In the genomic region with DNA sequence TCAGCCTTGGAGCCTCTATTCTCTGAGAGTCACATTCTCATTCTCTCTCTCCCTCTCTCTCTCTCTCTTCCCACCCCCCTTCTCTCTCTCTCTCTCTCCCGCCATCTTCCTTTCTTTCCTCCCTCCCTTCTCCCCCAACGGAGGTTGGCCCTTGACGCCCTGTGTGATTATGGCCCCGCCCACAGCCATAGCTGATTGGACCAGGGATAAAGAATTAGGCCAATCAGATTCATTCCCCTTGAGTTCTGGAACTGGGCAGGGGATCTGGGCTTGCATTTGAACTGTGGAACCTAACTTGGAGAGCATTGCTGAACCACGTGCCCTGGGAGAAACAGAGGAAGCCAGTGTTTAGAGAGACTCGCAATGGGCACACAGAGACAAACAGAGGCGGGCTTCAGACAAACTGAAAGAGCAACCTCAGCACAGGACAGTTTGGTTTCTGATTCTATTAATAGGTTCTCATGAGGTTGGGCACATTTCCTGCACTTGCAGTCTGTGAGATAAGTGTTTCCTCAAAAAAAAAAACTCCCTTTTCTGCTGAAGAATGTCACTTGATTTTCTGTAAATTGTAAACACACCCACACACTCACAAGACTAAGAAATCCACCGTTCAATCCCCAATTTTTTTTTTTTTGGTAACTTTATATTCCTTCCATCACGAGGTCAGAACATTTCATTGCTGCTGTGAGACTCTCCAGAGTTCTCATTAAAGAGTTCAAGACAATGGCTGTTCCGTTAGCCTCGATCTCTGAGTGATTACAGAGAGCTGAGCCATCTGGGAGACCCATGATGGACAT, we compare ENCODE assay signal across 8 cellular contexts. TPM values are rescaled to one million over a fixed set of nuclear protein-coding genes. Genes with fewer than 3 reads are reported as not detected.
DNase-seq lines count a peak whose midpoint lies in the region; ATAC-seq, FAIRE-seq and TF ChIP-seq lines count a peak whose summit lies in the region.

No MANE protein-coding gene starts in this region.

- H3K27ac ChIP-seq in ACC112 (ENCODE audit: low read depth, low read length) = no peak overlapping the region
- H3K27ac ChIP-seq in SJSA1 = peak overlapping the region; percentile 17; the same call in 1 of the 2 replicates
- H3K27ac ChIP-seq in left ventricle myocardium inferior (replicated peaks) = peak overlapping the region; percentile 80
- peak overlapping the region; percentile 46 to 82 for H3K27ac ChIP-seq in small intestine (ENCODE audit: low read depth in 1 of 2, low read length in 1 of 2)

- WGBS in small intestine, 3 donors = 16 to 29% (median 17%) methylated on average over 11 of the region's 11 CpGs

- H2AFZ ChIP-seq in ACC112 (ENCODE audit: low read length, unreplicated experiment) = peak overlapping the region; percentile 32

- peak; percentile 80 for ATAC-seq in GM18873 (IDR thresholded peaks at IDR 0.05; ENCODE audit: low FRiP score, unreplicated experiment)
- ATAC-seq in HG03097 (IDR thresholded peaks at IDR 0.05; ENCODE audit: low FRiP score, unreplicated experiment) = peak; percentile 81

- H3K4me1 Mint-ChIP-seq in activated naive CD4-positive, alpha-beta T cell treated with anti-CD3 and anti-CD28 coated beads, Interleukin-2, amount 50 U/mL, for 24 hours = peaks cover 86% of the 10 kb centered on the region

- no peak for TF ChIP-seq CTCF in left ventricle myocardium inferior (IDR thresholded peaks at IDR 0.05; ENCODE audit: borderline replicate concordance)

- H3K4me3 Mint-ChIP-seq in activated naive CD4-positive, alpha-beta T cell treated with anti-CD3 and anti-CD28 coated beads, Interleukin-2, amount 50 U/mL, for 24 hours = peak overlapping the region; percentile 89

- H3K27me3 ChIP-seq in ACC112 (ENCODE audit: insufficient read depth, low read length) = 0 out of 2 replicates have a peak, but pooled peaks cover 3% of the 10 kb centered on the region
- no peaks in the 10 kb centered on the region for H3K27me3 ChIP-seq in SJSA1 (replicated peaks)
- H3K27me3 ChIP-seq in left ventricle myocardium inferior (ENCODE audit: low read depth) = no peaks in the 10 kb centered on the region
- H3K27me3 ChIP-seq in small intestine (ENCODE audit: control insufficient read depth in 2 of 2, insufficient read depth in 2 of 2, low read length in 2 of 2) = no peaks in the 10 kb centered on the region

- H3K79me2 ChIP-seq in ACC112 (ENCODE audit: control insufficient read depth, insufficient read depth, low read length, unreplicated experiment) = no peaks in the 10 kb centered on the region

- FAIRE-seq in small intestine (lab: Jason Lieb, UNC) = no peak

- H3K36me3 ChIP-seq in ACC112 (ENCODE audit: insufficient read depth, low read length) = no peaks in the 10 kb centered on the region
- no peaks in the 10 kb centered on the region for H3K36me3 ChIP-seq in SJSA1
- no peaks in the 10 kb centered on the region for H3K36me3 ChIP-seq in left ventricle myocardium inferior
- no peaks in the 10 kb centered on the region for H3K36me3 ChIP-seq in small intestine (ENCODE audit: control insufficient read depth in 2 of 2, insufficient read depth in 2 of 2, low read length in 2 of 2)

- H3K9me3 ChIP-seq in SJSA1 (replicated peaks) = no peaks in the 10 kb centered on the region
- H3K9me3 ChIP-seq in left ventricle myocardium inferior (replicated peaks) = no peaks in the 10 kb centered on the region
- H3K9me3 ChIP-seq in small intestine (ENCODE audit: control insufficient read depth, low read depth) = no peaks in the 10 kb centered on the region

- H3K36me3 Mint-ChIP-seq in activated naive CD4-positive, alpha-beta T cell treated with anti-CD3 and anti-CD28 coated beads, Interleukin-2, amount 50 U/mL, for 24 hours = no peaks in the 10 kb centered on the region

- intact Hi-C loops in left ventricle myocardium inferior (cut with micrococcal nuclease) = no loop called here

- peak overlapping the region; percentile 51; the same call in 1 of the 2 replicates for H3K4me3 ChIP-seq in ACC112 (ENCODE audit: low read depth, low read length)
- no peak overlapping the region for H3K4me3 ChIP-seq in SJSA1
- peak overlapping the region; percentile 46 for H3K4me3 ChIP-seq in left ventricle myocardium inferior
- H3K4me3 ChIP-seq in small intestine (ENCODE audit: low read depth in 1 of 2, low read length in 2 of 2) = no peak overlapping the region

- H3K27me3 Mint-ChIP-seq in activated naive CD4-positive, alpha-beta T cell treated with anti-CD3 and anti-CD28 coated beads, Interleukin-2, amount 50 U/mL, for 24 hours = no peaks in the 10 kb centered on the region

- peak overlapping the region; percentile 99 for H3K27ac Mint-ChIP-seq in activated naive CD4-positive, alpha-beta T cell treated with anti-CD3 and anti-CD28 coated beads, Interleukin-2, amount 50 U/mL, for 24 hours

- DNase-seq in SJSA1 (ENCODE audit: low read depth in 1 of 2, low spot score in 2 of 2) (peak; percentile 71 to 80), left ventricle myocardium inferior (peak; percentile 78), small intestine (peak; percentile 73), OCI-M2 (lab: John Stamatoyannopoulos, UW; ENCODE audit: unreplicated experiment) (no peak)

- H3K4me1 ChIP-seq in ACC112 (ENCODE audit: control insufficient read depth, insufficient read depth, low read length, unreplicated experiment) (peaks cover 16% of the 10 kb centered on the region), SJSA1 (replicated peaks) (peaks cover 39% of the 10 kb centered on the region), left ventricle myocardium inferior (peaks cover 59% of the 10 kb centered on the region), small intestine (ENCODE audit: control insufficient read depth in 2 of 2, insufficient read depth in 1 of 2, low read depth in 1 of 2, low read length in 1 of 2) (peaks cover 0 to 3% of the 10 kb centered on the region in 2 donors)

- H3K9me3 Mint-ChIP-seq in activated naive CD4-positive, alpha-beta T cell treated with anti-CD3 and anti-CD28 coated beads, Interleukin-2, amount 50 U/mL, for 24 hours = peaks cover 4% of the 10 kb centered on the region

RNA-seq across cellular contexts. Expression of gene P2RX7, which starts 3.6 kb away (rescaled TPM):
- 2.2 and 3.1 TPM in 2 replicates for total RNA-seq in SJSA1 (2014; rRNA removed; shearing (Covaris generic))
- 1.6 TPM for total RNA-seq in left ventricle myocardium inferior
- polyA plus RNA-seq in small intestine = under 1 TPM in 2 of 3 donors, not detected in 1; 0.27 to 0.66 TPM

Comparison
In these comparisons a context has a peak if more than half of its experiments do, and no peak if none do; other contexts are left out.
1. H3K4me3 ChIP-seq: peak in ACC112 (single experiment) and left ventricle myocardium inferior (single experiment); none in SJSA1 (single experiment) and small intestine (0 of 2).